In genomic region chr9:114960276-114960675, GRCh38 we compare ENCODE assay signal across 22 cellular contexts. TPM values are rescaled to one million over a fixed set of nuclear protein-coding genes. Genes with fewer than 3 reads are reported as not detected.
"Had no signal": no experiment of that assay in that cellular context is flagged by ENCODE, and none has a peak within 500 bp of the region (broad histone marks: within the 10 kb centered on the region; RNA-seq: fewer than 3 reads in every experiment).

No MANE protein-coding gene starts in this region.

- DNase-seq: activated CD4-positive, alpha-beta T cell treated with anti-CD3 and anti-CD28 coated beads, Interleukin-2, amount 50 U/mL, for 48 hours; activated CD4-positive, CD25-positive, alpha-beta regulatory T cell; activated CD8-positive, alpha-beta memory T cell treated with anti-CD3 and anti-CD28 coated beads, Interleukin-2, amount 50 U/mL, for 48 hours; activated effector memory CD4-positive, alpha-beta T cell treated with Interleukin-2 at 50 U/mL for 16 hours; activated naive CD4-positive, alpha-beta T cell; adrenal gland; anterior cingulate cortex; cerebellar nuclear complex; IMR-90; Kasumi-1; KBM-7; NCI-H1048; NCI-H146; NCI-H187 treated with DMSO at 0.1 percent for 48 hours; NCI-H2081 treated with DMSO at 0.1 percent for 48 hours; NCI-H446; NCI-H524; SIG-M5; T-helper 17 cell; T-helper 9 cell had no signal

- H3K27ac Mint-ChIP-seq: T-helper 17 cell had no signal

- H3K4me3 Mint-ChIP-seq: T-helper 17 cell had no signal

RNA-seq across cellular contexts. Expression of gene TNFSF8, which starts 29.9 kb away (rescaled TPM):
- total RNA-seq: IMR-90, M059J, RPMI7951 had no signal
- polyA plus RNA-seq: IMR-90 had no signal
